Comparison of ENCODE assay signal across 13 cellular contexts in the genomic region with DNA sequence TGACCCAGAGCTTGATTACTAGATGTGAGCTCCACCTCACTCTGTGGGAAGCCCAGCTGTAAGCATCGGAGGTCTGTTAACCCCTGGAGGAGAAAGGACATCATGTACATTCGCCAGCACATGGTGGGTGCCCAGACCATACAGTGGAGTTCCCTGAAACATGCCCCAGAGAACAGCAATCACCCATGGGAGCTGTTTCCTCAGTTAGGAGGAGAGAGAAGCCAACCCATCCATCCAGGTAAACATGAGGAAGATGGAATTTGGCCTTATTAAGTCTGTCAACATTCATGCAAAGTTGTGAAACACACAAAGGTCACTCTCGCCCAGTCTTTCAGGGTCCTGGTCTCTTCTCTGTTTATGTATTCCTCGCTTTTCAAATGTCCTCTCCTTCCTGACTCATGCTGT.
DNase-seq lines count a peak whose midpoint lies in the region; ATAC-seq and TF ChIP-seq lines count a peak whose summit lies in the region.
"Had no signal": no experiment of that assay in that cellular context is flagged by ENCODE, and none has a peak within 500 bp of the region (broad histone marks: within the 10 kb centered on the region; RNA-seq: fewer than 3 reads in every experiment).

No MANE protein-coding gene starts in this region.

- H3K56ac ChIP-seq in IMR-90 (ENCODE audit: extremely low read depth, insufficient read depth, low read length): no peak overlapping the region

- H3K79me1 ChIP-seq in IMR-90 (ENCODE audit: low read depth in 1 of 2, low read length in 2 of 2): no peaks in the 10 kb centered on the region
- H3K79me1 ChIP-seq in mesenchymal stem cell (replicated peaks; ENCODE audit: low read length, poor library complexity, severe bottlenecking): no peaks in the 10 kb centered on the region

- intact Hi-C loops in IMR-90 (cut with micrococcal nuclease): no loop called here

- DNase-seq in IMR-90 (no peak), iris pigment epithelial cell (ENCODE audit: low read depth) (peak; percentile 49), mesenchymal stem cell (no peak), NCI-H446 (lab: John Stamatoyannopoulos, UW) (no peak), NCI-H1092 (lab: John Stamatoyannopoulos, UW) (no peak)
- DNase-seq: C1 segment of cervical spinal cord; CD4-positive, alpha-beta T cell; DMS79; GOT3; H9 had no signal

- no peak overlapping the region for H3K4me3 ChIP-seq in IMR-90 (ENCODE audit: insufficient read depth, low read depth, low read length)
- H3K4me3 ChIP-seq in mesenchymal stem cell (ENCODE audit: insufficient read depth in 1 of 2, low read depth in 1 of 2, low read length in 2 of 2): no peak overlapping the region
- H3K4me3 ChIP-seq: GM12878 had no signal

- H3K27me3 ChIP-seq in IMR-90 (ENCODE audit: control insufficient read depth, insufficient read depth, low read length) (no peaks in the 10 kb centered on the region), mesenchymal stem cell (ENCODE audit: control insufficient read depth in 1 of 2, insufficient read depth in 1 of 2, low read length in 2 of 2) (no peaks in the 10 kb centered on the region)

- H2AK9ac ChIP-seq in IMR-90 (replicated peaks; ENCODE audit: low read depth, low read length, poor library complexity): peak overlapping the region; percentile 24

- H2AFZ ChIP-seq in IMR-90 (replicated peaks; ENCODE audit: low read length, poor library complexity): peak overlapping the region; percentile 47
- H2AFZ ChIP-seq in mesenchymal stem cell (ENCODE audit: low read depth, low read length): no peak overlapping the region

- TF ChIP-seq POLR2A in IMR-90 (IDR thresholded peaks at IDR 0.05; ENCODE audit: low read depth, low read length): no peak

- no peaks in the 10 kb centered on the region for H3K4me1 ChIP-seq in IMR-90 (ENCODE audit: control insufficient read depth, insufficient read depth, low read length)
- no peaks in the 10 kb centered on the region for H3K4me1 ChIP-seq in mesenchymal stem cell (ENCODE audit: control insufficient read depth, insufficient read depth, low read depth, low read length)

- H3K14ac ChIP-seq in IMR-90 (replicated peaks; ENCODE audit: low read depth, low read length) (no peak overlapping the region; the same call in 1 of the 2 replicates), mesenchymal stem cell (ENCODE audit: low read length in 2 of 2) (no peak overlapping the region)

- H3K27ac ChIP-seq in IMR-90 (ENCODE audit: insufficient read depth, low read length) (no peak overlapping the region), mesenchymal stem cell (ENCODE audit: low read length, poor library complexity, severe bottlenecking) (no peak overlapping the region)

- no peak for TF ChIP-seq RAD21 in IMR-90 (IDR thresholded peaks at IDR 0.05; ENCODE audit: low read length)

- in situ Hi-C loops in IMR-90 (cut with MboI; ENCODE audit: low sequenced_read_pairs): loop anchor here (10.0 kb wide), 1 partner anchor 371 kb away; no protein-coding TSS in a partner anchor

- H3K4ac ChIP-seq in IMR-90 (ENCODE audit: low read depth, low read length): no peak overlapping the region
- H3K4ac ChIP-seq in mesenchymal stem cell (ENCODE audit: low read depth in 1 of 2, low read length in 2 of 2): no peak overlapping the region

- H3K36me3 ChIP-seq in IMR-90 (ENCODE audit: control insufficient read depth, insufficient read depth, low read length) (no peaks in the 10 kb centered on the region), mesenchymal stem cell (ENCODE audit: control insufficient read depth in 1 of 2, insufficient read depth in 2 of 2, low read depth in 1 of 2, low read length in 2 of 2) (no peaks in the 10 kb centered on the region)

- dilution Hi-C loops in IMR-90 (cut with HindIII; ENCODE audit: low sequenced_read_pairs, unreplicated experiment): no loop called here

- H3K9me3 ChIP-seq in IMR-90 (ENCODE audit: control insufficient read depth, insufficient read depth, low read length) (no peaks in the 10 kb centered on the region), mesenchymal stem cell (ENCODE audit: control insufficient read depth, low read length) (no peaks in the 10 kb centered on the region)

- H3K9me1 ChIP-seq in IMR-90 (ENCODE audit: insufficient read depth, low read length): peaks cover 4% of the 10 kb centered on the region

- H2BK120ac ChIP-seq in IMR-90 (ENCODE audit: low read depth, low read length) (no peak overlapping the region), mesenchymal stem cell (ENCODE audit: low read depth, low read length) (no peak overlapping the region)

- TF ChIP-seq CTCF in IMR-90 (conservative IDR thresholded peaks at IDR 0.05; ENCODE audit: low read depth, low read length): no peak

- peak overlapping the region; percentile 8 to 20 for H2BK12ac ChIP-seq in mesenchymal stem cell (ENCODE audit: low read length in 2 of 2)

- H3K4me2 ChIP-seq in IMR-90 (ENCODE audit: low read depth, low read length): no peak overlapping the region
- H3K4me2 ChIP-seq in mesenchymal stem cell (ENCODE audit: low read length, poor library complexity, severe bottlenecking): no peak overlapping the region

- H2BK5ac ChIP-seq in IMR-90 (ENCODE audit: low read depth, low read length, poor library complexity, severe bottlenecking) (no peak overlapping the region), mesenchymal stem cell (ENCODE audit: low read depth, low read length, poor library complexity, severe bottlenecking) (no peak overlapping the region)

- POLR2A ChIA-PET in IMR-90 (lab: Charles Lee; ENCODE audit: unreplicated experiment): no interaction called here

- H3K18ac ChIP-seq in IMR-90 (ENCODE audit: low read depth, low read length) (no peak overlapping the region), mesenchymal stem cell (ENCODE audit: low read depth in 1 of 2, low read length in 2 of 2) (peak overlapping the region in 1 of 2 experiments; percentile 1)

- BruUV-seq in IMR-90 (replicated peaks; lab: Mats Ljungman, UMichigan): no TSS peak

- H2BK20ac ChIP-seq in IMR-90 (ENCODE audit: low read depth, low read length): no peak overlapping the region

- CTCF ChIA-PET in IMR-90 (lab: Yijun Ruan, JAX): interaction anchor here (1.7 kb wide), 1 partner anchor 9 kb away, joined by 5 read pairs; no protein-coding TSS in a partner anchor

- H4K5ac ChIP-seq in IMR-90 (ENCODE audit: low read depth, low read length): no peak overlapping the region

- ATAC-seq in IMR-90 (ENCODE audit: low read depth) (peak; percentile 17; the same call in 1 of the 2 replicates), HG03097 (IDR thresholded peaks at IDR 0.05; ENCODE audit: low FRiP score, unreplicated experiment) (no peak), GM21529 (IDR thresholded peaks at IDR 0.05; ENCODE audit: unreplicated experiment) (no peak)
- ATAC-seq: GM12878 had no signal

- H2BK15ac ChIP-seq in IMR-90 (ENCODE audit: low read depth, low read length): 0 out of 3 replicates have a peak overlapping the region, but pooled peaks have one; percentile 10
- no peak overlapping the region for H2BK15ac ChIP-seq in mesenchymal stem cell (ENCODE audit: low read depth, poor library complexity, severe bottlenecking)

- peak overlapping the region; percentile 31; the same call in 1 of the 2 replicates for H2AK5ac ChIP-seq in IMR-90 (ENCODE audit: low read depth, low read length)
- peak overlapping the region; percentile 19 for H2AK5ac ChIP-seq in mesenchymal stem cell (ENCODE audit: low read length, severe bottlenecking)

- H3K9ac ChIP-seq in IMR-90 (ENCODE audit: low read depth, low read length): no peak overlapping the region
- H3K9ac ChIP-seq in mesenchymal stem cell (ENCODE audit: low read length): no peak overlapping the region

- no peaks in the 10 kb centered on the region for H4K20me1 ChIP-seq in IMR-90 (ENCODE audit: insufficient read depth, low read length)

- WGBS in IMR-90 (ENCODE audit: extremely low coverage in 2 of 2, insufficient read length in 1 of 2), 2 experiments: no CpG with 5 or more reads among the region's 4 CpGs
- 83% methylated on average over 4 of the region's 4 CpGs for WGBS in mesenchymal stem cell

- H4K8ac ChIP-seq in IMR-90 (ENCODE audit: low read depth in 2 of 2, low read length in 2 of 2): peak overlapping the region in 1 of 2 experiments; percentile 19; a peak in 1 of 4 replicates
- H4K8ac ChIP-seq in mesenchymal stem cell (ENCODE audit: low read length): no peak overlapping the region

- H4K91ac ChIP-seq in IMR-90 (ENCODE audit: insufficient read depth, low read depth, low read length) (no peak overlapping the region; the same call in 1 of the 2 replicates), mesenchymal stem cell (ENCODE audit: low read length) (peak overlapping the region; percentile 6)

- H3K23ac ChIP-seq in IMR-90 (ENCODE audit: low read depth, low read length) (peak overlapping the region; percentile 27; the same call in 1 of the 2 replicates), mesenchymal stem cell (ENCODE audit: low read length in 2 of 2) (no peak overlapping the region)

TF ChIP-seq in IMR-90, 13 proteins besides CTCF, POLR2A, EP300 and RAD21:
- no peak for TF ChIP-seq CEBPB (IDR thresholded peaks at IDR 0.05; ENCODE audit: low read depth, low read length)
- TF ChIP-seq MAFK (IDR thresholded peaks at IDR 0.05; ENCODE audit: low read depth, low read length): no peak
- no peak for TF ChIP-seq RFX5 (IDR thresholded peaks at IDR 0.05; ENCODE audit: low read depth, low read length)
- TF ChIP-seq, protein P1, sequence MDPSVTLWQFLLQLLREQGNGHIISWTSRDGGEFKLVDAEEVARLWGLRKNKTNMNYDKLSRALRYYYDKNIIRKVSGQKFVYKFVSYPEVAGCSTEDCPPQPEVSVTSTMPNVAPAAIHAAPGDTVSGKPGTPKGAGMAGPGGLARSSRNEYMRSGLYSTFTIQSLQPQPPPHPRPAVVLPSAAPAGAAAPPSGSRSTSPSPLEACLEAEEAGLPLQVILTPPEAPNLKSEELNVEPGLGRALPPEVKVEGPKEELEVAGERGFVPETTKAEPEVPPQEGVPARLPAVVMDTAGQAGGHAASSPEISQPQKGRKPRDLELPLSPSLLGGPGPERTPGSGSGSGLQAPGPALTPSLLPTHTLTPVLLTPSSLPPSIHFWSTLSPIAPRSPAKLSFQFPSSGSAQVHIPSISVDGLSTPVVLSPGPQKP (IDR thresholded peaks at IDR 0.05; ENCODE audit: borderline replicate concordance, low read depth, low read length): no peak
- TF ChIP-seq CHD1 (IDR thresholded peaks at IDR 0.05; ENCODE audit: low read depth, low read length): no peak
- TF ChIP-seq MXI1 (IDR thresholded peaks at IDR 0.05; ENCODE audit: borderline replicate concordance, low read depth, low read length): no peak
- TF ChIP-seq MAZ (IDR thresholded peaks at IDR 0.05; ENCODE audit: borderline replicate concordance, low read depth, low read length): no peak
- TF ChIP-seq RCOR1 (IDR thresholded peaks at IDR 0.05; ENCODE audit: insufficient replicate concordance, low read length): no peak
